8 cellular contexts compared by ENCODE assay signal in the genomic region with DNA sequence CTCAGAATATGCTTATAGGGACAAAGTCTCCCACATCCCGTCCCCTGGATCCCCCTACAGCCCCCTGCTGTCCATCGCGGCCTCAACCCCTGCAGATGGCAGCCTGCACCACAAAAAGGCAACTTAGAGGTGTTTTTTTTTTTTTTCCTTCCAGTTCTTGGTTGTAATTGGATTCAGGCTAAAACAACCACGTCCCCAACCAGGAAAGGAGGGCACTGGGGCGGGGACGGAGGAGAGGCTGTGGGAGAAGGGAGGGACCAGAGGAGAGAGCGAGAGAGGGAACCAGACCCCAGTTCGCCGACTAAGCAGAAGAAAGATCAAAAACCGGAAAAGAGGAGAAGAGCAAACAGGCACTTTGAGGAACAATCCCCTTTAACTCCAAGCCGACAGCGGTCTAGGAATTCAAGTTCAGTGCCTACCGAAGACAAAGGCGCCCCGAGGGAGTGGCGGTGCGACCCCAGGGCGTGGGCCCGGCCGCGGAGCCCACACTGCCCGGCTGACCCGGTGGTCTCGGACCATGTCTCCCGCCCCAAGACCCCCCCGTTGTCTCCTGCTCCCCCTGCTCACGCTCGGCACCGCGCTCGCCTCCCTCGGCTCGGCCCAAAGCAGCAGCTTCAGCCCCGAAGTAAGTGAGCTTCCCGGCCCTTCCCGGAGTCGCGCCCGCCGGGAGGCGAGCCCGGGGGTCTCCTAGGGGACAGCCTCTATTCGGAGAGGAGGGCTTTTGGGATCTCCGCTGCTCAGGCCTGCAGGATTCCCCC. TPM values are rescaled to one million over a fixed set of nuclear protein-coding genes. Genes with fewer than 3 reads are reported as not detected.
DNase-seq lines count a peak whose midpoint lies in the region; ATAC-seq and TF ChIP-seq lines count a peak whose summit lies in the region.

A gene (plus strand): TSS at position 285 of the 758 bp plus-strand sequence. CDS start 233 bp downstream, at position 518.

- peak; percentile 89 for DNase-seq in GM04504 (ENCODE audit: low read depth)
- peak; percentile 65 for DNase-seq in RKO (ENCODE audit: low spot score)
- peak; percentile 64 for DNase-seq in medulla oblongata (ENCODE audit: extremely low spot score)
- DNase-seq in thyroid gland, result peak; percentile 84 to 89
- no peak for DNase-seq in GOT3 (lab: John Stamatoyannopoulos, UW)
- no peak for DNase-seq in NCI-H446 treated with DMSO at 0.1 percent for 48 hours (lab: John Stamatoyannopoulos, UW)

- peak within 1 kb of the TSS; percentile 80 to 97 (median 94) for H3K27ac ChIP-seq in thyroid gland

- peaks cover 2% of the 10 kb centered on the region for H3K27me3 ChIP-seq in endocrine pancreas (ENCODE audit: control insufficient read depth, insufficient read depth, low read length)
- no peaks in the 10 kb centered on the region for H3K27me3 ChIP-seq in thyroid gland

- TF ChIP-seq POLR2A in thyroid gland (IDR thresholded peaks at IDR 0.05), result peak in 1 of 2 donors; percentile 86

- H3K9me3 ChIP-seq in endocrine pancreas (ENCODE audit: control insufficient read depth, low read length), result no peaks in the 10 kb centered on the region
- no peaks in the 10 kb centered on the region for H3K9me3 ChIP-seq in thyroid gland

- intact Hi-C loops in thyroid gland (cut with DNase I), result no loop called here

- no peaks in the 10 kb centered on the region for H3K4me1 ChIP-seq in endocrine pancreas (ENCODE audit: control insufficient read depth, insufficient read depth, low read length)
- peaks cover 15 to 20% of the 10 kb centered on the region in 2 donors for H3K4me1 ChIP-seq in thyroid gland

- no peaks in the 10 kb centered on the region for H3K36me3 ChIP-seq in endocrine pancreas (ENCODE audit: control insufficient read depth, insufficient read depth, low read length)
- H3K36me3 ChIP-seq in thyroid gland, result peaks cover 11% of the 10 kb centered on the region in 2 donors

- H3K4me3 ChIP-seq in endocrine pancreas (ENCODE audit: control insufficient read depth, insufficient read depth, low read length), result no peak within 1 kb of the TSS
- H3K4me3 ChIP-seq in thyroid gland (replicated peaks in 1 of 3), result peak within 1 kb of the TSS; percentile 71 to 95 (median 83)

- H3K9ac ChIP-seq in endocrine pancreas (ENCODE audit: control insufficient read depth, insufficient read depth, low read length), result peak within 1 kb of the TSS; percentile 72

- 2 to 9% methylated on average over 30 to 34 of the region's 44 CpGs for WGBS in thyroid gland, 2 donors

- ATAC-seq in HG03108 (IDR thresholded peaks at IDR 0.05; ENCODE audit: unreplicated experiment), result no peak

- peak in 3 of 6 experiments; percentile 29 to 39 (median 37) for TF ChIP-seq CTCF in thyroid gland (IDR thresholded peaks at IDR 0.05)

RNA-seq across cellular contexts. Expression of the gene that starts here (rescaled TPM):
- total RNA-seq in thyroid gland, result 100 to 1,000 TPM in 1 of 4 donors, 10 to 100 TPM in 3; 59.7 to 119 (median 88.5) TPM

Comparison
In these comparisons a context has a peak if more than half of its experiments do, and no peak if none do; other contexts are left out.
1. DNase-seq: peak in GM04504 (single experiment), RKO (single experiment), medulla oblongata (single experiment) and thyroid gland (2 of 2); none in GOT3 (single experiment) and NCI-H446 treated with DMSO at 0.1 percent for 48 hours (single experiment).